Comparison of ENCODE assay signal across 25 cellular contexts in genomic region chr2:163527381-163527780, GRCh38.
"Had no signal": no experiment of that assay in that cellular context is flagged by ENCODE, and none has a peak within 500 bp of the region (broad histone marks: within the 10 kb centered on the region; RNA-seq: fewer than 3 reads in every experiment).

No MANE protein-coding gene starts in this region.

- H3K27me3 ChIP-seq: esophagus squamous epithelium, gastrocnemius medialis, neutrophil, pancreas, sigmoid colon, spleen, transverse colon, vagina had no signal

- ATAC-seq: gastrocnemius medialis; left ventricle myocardium superior; lower lobe of right lung; mucosa of descending colon; natural killer cell treated with Interleukin-12 subunit alpha and Interleukin-12 subunit beta and Interleukin-15 and Interleukin-18, amount 100 ng/mL, for 72 hours; pancreas; right cardiac atrium; stimulated activated memory B cell treated with anti-CD40 and anti-IgM and Interleukin-4, amounts not matched to agents 10 μg/mL and 1 μg/mL and 100 μg/mL, for 72 hours had no signal

- H3K9me3 ChIP-seq: esophagus squamous epithelium, gastrocnemius medialis, neutrophil, pancreas, transverse colon, vagina had no signal

- H3K4me1 ChIP-seq: esophagus squamous epithelium, gastrocnemius medialis, lower lobe of right lung, pancreas, sigmoid colon, spleen, transverse colon, vagina had no signal

- FAIRE-seq: endothelial cell of umbilical vein, keratinocyte, pancreas had no signal

- H3K36me3 ChIP-seq: esophagus squamous epithelium, gastrocnemius medialis, lower lobe of right lung, neutrophil, pancreas, sigmoid colon, spleen, transverse colon, vagina had no signal

- H3K4me3 ChIP-seq: coronary artery, esophagus squamous epithelium, gastrocnemius medialis, lower lobe of right lung, mucosa of descending colon, pancreas, sigmoid colon, skin epidermis, spleen, transverse colon, vagina had no signal

- H3K27ac ChIP-seq: coronary artery, esophagus squamous epithelium, gastrocnemius medialis, lower lobe of right lung, neutrophil, pancreas, sigmoid colon, skin epidermis, spleen, transverse colon, vagina had no signal

- DNase-seq: dermis blood vessel endothelial cell; effector memory CD4-positive, alpha-beta T cell; erythroblast; esophagus squamous epithelium; foreskin fibroblast; gastrocnemius medialis; head of caudate nucleus; left ventricle myocardium superior; lower lobe of right lung; mucosa of descending colon; naive B cell; pancreas; right cardiac atrium; sigmoid colon; spleen; stimulated activated CD4-positive, alpha-beta T cell treated with anti-CD3 and anti-CD28 coated beads, Interleukin-4, amount 100 ng/mL, for 4 hours; transverse colon had no signal
